ENCODE assay signal across 1 cellular context in the genomic region with DNA sequence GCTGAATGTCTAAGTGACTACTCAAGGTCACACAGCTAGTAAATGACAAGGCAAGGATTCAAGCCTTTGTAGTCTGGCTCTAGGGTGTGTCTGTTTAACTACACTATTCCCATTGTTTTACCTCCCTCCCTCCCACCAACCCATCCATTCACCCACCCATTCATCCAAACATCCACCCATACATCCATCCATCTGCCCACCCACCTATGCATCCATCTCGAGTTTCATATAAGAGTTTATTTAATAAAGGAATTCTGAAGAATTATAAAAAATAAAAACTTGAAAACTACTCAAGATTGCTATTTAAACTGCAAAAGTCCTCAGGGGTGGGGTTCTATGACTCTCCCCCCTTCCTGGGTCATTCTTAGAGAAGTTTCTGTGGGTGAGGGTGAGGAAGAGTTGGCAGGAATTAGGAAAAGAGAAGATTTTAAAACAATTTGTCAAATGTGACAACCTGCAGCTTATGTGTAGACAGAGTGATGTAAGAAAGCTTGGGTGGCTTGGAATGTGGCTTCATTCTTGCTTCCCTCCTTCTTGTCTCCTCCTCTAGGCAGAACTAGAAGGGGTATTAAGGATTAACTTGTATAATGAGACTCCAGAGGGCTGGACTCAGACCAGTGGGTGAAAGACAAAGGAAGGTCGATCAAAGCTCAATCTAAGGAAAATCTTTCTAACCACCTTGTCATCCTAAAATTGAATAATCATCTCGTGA.
TF ChIP-seq lines count a peak whose summit lies in the region.

No MANE protein-coding gene starts in this region.

TF ChIP-seq in GM23338, 12 proteins besides CTCF, POLR2A, EP300 and RAD21 (continued from another document):
- TF ChIP-seq, protein P1, sequence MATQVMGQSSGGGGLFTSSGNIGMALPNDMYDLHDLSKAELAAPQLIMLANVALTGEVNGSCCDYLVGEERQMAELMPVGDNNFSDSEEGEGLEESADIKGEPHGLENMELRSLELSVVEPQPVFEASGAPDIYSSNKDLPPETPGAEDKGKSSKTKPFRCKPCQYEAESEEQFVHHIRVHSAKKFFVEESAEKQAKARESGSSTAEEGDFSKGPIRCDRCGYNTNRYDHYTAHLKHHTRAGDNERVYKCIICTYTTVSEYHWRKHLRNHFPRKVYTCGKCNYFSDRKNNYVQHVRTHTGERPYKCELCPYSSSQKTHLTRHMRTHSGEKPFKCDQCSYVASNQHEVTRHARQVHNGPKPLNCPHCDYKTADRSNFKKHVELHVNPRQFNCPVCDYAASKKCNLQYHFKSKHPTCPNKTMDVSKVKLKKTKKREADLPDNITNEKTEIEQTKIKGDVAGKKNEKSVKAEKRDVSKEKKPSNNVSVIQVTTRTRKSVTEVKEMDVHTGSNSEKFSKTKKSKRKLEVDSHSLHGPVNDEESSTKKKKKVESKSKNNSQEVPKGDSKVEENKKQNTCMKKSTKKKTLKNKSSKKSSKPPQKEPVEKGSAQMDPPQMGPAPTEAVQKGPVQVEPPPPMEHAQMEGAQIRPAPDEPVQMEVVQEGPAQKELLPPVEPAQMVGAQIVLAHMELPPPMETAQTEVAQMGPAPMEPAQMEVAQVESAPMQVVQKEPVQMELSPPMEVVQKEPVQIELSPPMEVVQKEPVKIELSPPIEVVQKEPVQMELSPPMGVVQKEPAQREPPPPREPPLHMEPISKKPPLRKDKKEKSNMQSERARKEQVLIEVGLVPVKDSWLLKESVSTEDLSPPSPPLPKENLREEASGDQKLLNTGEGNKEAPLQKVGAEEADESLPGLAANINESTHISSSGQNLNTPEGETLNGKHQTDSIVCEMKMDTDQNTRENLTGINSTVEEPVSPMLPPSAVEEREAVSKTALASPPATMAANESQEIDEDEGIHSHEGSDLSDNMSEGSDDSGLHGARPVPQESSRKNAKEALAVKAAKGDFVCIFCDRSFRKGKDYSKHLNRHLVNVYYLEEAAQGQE (IDR thresholded peaks at IDR 0.05; ENCODE audit: unreplicated experiment) = no peak
- TF ChIP-seq, protein P2, sequence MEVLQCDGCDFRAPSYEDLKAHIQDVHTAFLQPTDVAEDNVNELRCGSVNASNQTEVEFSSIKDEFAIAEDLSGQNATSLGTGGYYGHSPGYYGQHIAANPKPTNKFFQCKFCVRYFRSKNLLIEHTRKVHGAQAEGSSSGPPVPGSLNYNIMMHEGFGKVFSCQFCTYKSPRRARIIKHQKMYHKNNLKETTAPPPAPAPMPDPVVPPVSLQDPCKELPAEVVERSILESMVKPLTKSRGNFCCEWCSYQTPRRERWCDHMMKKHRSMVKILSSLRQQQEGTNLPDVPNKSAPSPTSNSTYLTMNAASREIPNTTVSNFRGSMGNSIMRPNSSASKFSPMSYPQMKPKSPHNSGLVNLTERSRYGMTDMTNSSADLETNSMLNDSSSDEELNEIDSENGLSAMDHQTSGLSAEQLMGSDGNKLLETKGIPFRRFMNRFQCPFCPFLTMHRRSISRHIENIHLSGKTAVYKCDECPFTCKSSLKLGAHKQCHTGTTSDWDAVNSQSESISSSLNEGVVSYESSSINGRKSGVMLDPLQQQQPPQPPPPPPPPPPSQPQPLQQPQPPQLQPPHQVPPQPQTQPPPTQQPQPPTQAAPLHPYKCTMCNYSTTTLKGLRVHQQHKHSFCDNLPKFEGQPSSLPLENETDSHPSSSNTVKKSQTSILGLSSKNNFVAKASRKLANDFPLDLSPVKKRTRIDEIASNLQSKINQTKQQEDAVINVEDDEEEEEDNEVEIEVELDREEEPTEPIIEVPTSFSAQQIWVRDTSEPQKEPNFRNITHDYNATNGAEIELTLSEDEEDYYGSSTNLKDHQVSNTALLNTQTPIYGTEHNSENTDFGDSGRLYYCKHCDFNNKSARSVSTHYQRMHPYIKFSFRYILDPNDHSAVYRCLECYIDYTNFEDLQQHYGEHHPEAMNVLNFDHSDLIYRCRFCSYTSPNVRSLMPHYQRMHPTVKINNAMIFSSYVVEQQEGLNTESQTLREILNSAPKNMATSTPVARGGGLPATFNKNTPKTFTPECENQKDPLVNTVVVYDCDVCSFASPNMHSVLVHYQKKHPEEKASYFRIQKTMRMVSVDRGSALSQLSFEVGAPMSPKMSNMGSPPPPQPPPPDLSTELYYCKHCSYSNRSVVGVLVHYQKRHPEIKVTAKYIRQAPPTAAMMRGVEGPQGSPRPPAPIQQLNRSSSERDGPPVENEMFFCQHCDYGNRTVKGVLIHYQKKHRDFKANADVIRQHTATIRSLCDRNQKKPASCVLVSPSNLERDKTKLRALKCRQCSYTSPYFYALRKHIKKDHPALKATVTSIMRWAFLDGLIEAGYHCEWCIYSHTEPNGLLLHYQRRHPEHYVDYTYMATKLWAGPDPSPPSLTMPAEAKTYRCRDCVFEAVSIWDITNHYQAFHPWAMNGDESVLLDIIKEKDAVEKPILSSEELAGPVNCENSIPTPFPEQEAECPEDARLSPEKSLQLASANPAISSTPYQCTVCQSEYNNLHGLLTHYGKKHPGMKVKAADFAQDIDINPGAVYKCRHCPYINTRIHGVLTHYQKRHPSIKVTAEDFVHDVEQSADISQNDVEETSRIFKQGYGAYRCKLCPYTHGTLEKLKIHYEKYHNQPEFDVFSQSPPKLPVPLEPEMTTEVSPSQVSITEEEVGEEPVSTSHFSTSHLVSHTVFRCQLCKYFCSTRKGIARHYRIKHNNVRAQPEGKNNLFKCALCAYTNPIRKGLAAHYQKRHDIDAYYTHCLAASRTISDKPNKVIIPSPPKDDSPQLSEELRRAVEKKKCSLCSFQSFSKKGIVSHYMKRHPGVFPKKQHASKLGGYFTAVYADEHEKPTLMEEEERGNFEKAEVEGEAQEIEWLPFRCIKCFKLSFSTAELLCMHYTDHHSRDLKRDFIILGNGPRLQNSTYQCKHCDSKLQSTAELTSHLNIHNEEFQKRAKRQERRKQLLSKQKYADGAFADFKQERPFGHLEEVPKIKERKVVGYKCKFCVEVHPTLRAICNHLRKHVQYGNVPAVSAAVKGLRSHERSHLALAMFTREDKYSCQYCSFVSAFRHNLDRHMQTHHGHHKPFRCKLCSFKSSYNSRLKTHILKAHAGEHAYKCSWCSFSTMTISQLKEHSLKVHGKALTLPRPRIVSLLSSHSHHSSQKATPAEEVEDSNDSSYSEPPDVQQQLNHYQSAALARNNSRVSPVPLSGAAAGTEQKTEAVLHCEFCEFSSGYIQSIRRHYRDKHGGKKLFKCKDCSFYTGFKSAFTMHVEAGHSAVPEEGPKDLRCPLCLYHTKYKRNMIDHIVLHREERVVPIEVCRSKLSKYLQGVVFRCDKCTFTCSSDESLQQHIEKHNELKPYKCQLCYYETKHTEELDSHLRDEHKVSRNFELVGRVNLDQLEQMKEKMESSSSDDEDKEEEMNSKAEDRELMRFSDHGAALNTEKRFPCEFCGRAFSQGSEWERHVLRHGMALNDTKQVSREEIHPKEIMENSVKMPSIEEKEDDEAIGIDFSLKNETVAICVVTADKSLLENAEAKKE (CRISPR knock-in tag; IDR thresholded peaks at IDR 0.05) = no peak
- TF ChIP-seq EZH2 (IDR thresholded peaks at IDR 0.05; ENCODE audit: low read depth, unreplicated experiment) (no peak), ZNF331 (CRISPR knock-in tag; IDR thresholded peaks at IDR 0.05; ENCODE audit: low read depth) (no peak), NANOG (IDR thresholded peaks at IDR 0.05; ENCODE audit: borderline replicate concordance) (no peak)
